Comparison of ENCODE assay signal across 11 cellular contexts in the genomic region with DNA sequence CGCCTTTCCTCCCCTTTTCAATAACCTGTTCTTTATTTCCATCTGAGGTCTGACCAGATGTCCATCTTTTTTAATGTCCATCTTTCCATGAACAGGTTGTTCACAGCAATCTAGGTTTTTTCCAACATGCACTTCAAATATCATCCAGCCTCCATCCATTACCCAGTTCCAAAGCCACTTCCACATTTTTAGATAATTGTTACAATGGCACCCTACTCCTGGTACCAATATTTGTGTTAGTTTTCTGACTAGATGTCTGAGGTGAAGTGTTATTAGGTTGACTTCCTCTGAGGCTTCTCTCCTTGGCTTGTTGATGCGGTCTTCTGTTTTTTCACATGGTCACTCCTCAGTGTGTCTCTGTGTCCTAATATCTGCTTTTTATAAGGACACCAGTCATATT.
"Had no signal": no experiment of that assay in that cellular context is flagged by ENCODE, and none has a peak within 500 bp of the region (broad histone marks: within the 10 kb centered on the region; RNA-seq: fewer than 3 reads in every experiment).

No MANE protein-coding gene starts in this region.

- H3K4me3 ChIP-seq: GM23248, GM23338, HAP-1 had no signal

- H3K4me1 ChIP-seq: HAP-1 had no signal

- ATAC-seq: GM23338, HCT116 had no signal

- H3K36me3 ChIP-seq: HAP-1 had no signal

- H3K27ac ChIP-seq: GM23248 had no signal

- DNase-seq: GM23248, GOT3, H7, H9, HCEC 1CT, HFFc6 had no signal

- FAIRE-seq: H1, H54 had no signal

- H2AFZ ChIP-seq: GM23248, GM23338 had no signal

- H3K4me2 ChIP-seq: GM23338 had no signal

- H3K9ac ChIP-seq: GM23248 had no signal
